36 cellular contexts compared by ENCODE assay signal in genomic region chr4:56637791-56638190, GRCh38. TPM values are rescaled to one million over a fixed set of nuclear protein-coding genes. Genes with fewer than 3 reads are reported as not detected.
DNase-seq lines count a peak whose midpoint lies in the region; ATAC-seq and TF ChIP-seq lines count a peak whose summit lies in the region.
"Had no signal": no experiment of that assay in that cellular context is flagged by ENCODE, and none has a peak within 500 bp of the region (broad histone marks: within the 10 kb centered on the region; RNA-seq: fewer than 3 reads in every experiment).

No MANE protein-coding gene starts in this region.

- no peaks in the 10 kb centered on the region for H3K27me3 ChIP-seq in psoas muscle (ENCODE audit: insufficient read depth in 3 of 3, low read length in 2 of 3)
- H3K27me3 ChIP-seq: pancreas, right atrium auricular region, uterus had no signal

- no peaks in the 10 kb centered on the region for H3K36me3 ChIP-seq in psoas muscle (ENCODE audit: insufficient read depth in 1 of 2, low read depth in 1 of 2)
- H3K36me3 ChIP-seq: left ventricle myocardium inferior, pancreas, right atrium auricular region, uterus had no signal

- DNase-seq in NCI-H1105 treated with DMSO at 0.1 percent for 48 hours (lab: John Stamatoyannopoulos, UW), result peak; percentile 3
- DNase-seq in NCI-H1105 (lab: John Stamatoyannopoulos, UW), result no peak
- peak; percentile 37 for DNase-seq in LNCaP clone FGC (ENCODE audit: low read depth)
- peak; percentile 6 for DNase-seq in dermis blood vessel endothelial cell
- no peak for DNase-seq in psoas muscle
- DNase-seq: 8988T; activated B cell treated with CpG ODN at 0.5 μM for 24 hours; activated CD4-positive, alpha-beta T cell treated with anti-CD3 and anti-CD28 coated beads, Interleukin-2, amount 50 U/mL, for 1 hour; activated gamma-delta T cell; activated naive CD8-positive, alpha-beta T cell treated with anti-CD3 and anti-CD28 coated beads for 36 hours; activated T-cell treated with anti-CD3 and anti-CD28 coated beads, Interleukin-2, amount 50 U/mL, for 24 hours; anterior cingulate cortex; Caco-2; DMS79; effector CD4-positive, alpha-beta T cell; GF-D8; GOT3; head of caudate nucleus; islet precursor cell; left ventricle myocardium inferior; mesendoderm; NCI-H1417; NCI-H2081 treated with DMSO at 0.1 percent for 48 hours; NCI-H446 treated with DMSO at 0.1 percent for 48 hours; NCI-H82; pancreas; stimulated activated CD8-positive, alpha-beta memory T cell treated with anti-CD3 and anti-CD28 coated beads, Interleukin-4, amount 100 ng/mL, for 48 hours; stimulated activated naive CD8-positive, alpha-beta T cell treated with anti-CD3 and anti-CD28 coated beads, Interleukin-15, amount 100 ng/mL, for 72 hours; uterus had no signal

- intact Hi-C loops in psoas muscle (cut with DNase I), result no loop called here

- no peak overlapping the region for H3K27ac ChIP-seq in psoas muscle
- H3K27ac ChIP-seq: left ventricle myocardium inferior, pancreas, right atrium auricular region, SK-N-MC, uterus had no signal

- H3K4me3 ChIP-seq in LNCaP clone FGC (ENCODE audit: low read depth, low read length), result no peak overlapping the region
- no peak overlapping the region for H3K4me3 ChIP-seq in psoas muscle
- H3K4me3 ChIP-seq: left ventricle myocardium inferior, pancreas, right atrium auricular region, SK-N-MC, uterus had no signal

- no peaks in the 10 kb centered on the region for H3K9me3 ChIP-seq in psoas muscle
- H3K9me3 ChIP-seq: Caco-2, left ventricle myocardium inferior, pancreas, right atrium auricular region, uterus had no signal

- TF ChIP-seq CTCF in LNCaP clone FGC (IDR thresholded peaks at IDR 0.05; ENCODE audit: control insufficient read depth, extremely low read depth, insufficient read depth), result no peak
- TF ChIP-seq CTCF in psoas muscle (IDR thresholded peaks at IDR 0.05), result no peak

- H3K4me1 ChIP-seq in psoas muscle, result no peaks in the 10 kb centered on the region
- H3K4me1 ChIP-seq: left ventricle myocardium inferior, pancreas, right atrium auricular region, uterus had no signal

- ATAC-seq in psoas muscle, result peak; percentile 80 to 94 (median 90)
- ATAC-seq in GM18498 (IDR thresholded peaks at IDR 0.05; ENCODE audit: unreplicated experiment), result no peak
- no peak for ATAC-seq in HG03139 (IDR thresholded peaks at IDR 0.05; ENCODE audit: unreplicated experiment)
- no peak for ATAC-seq in GM19463 (IDR thresholded peaks at IDR 0.05; ENCODE audit: unreplicated experiment)
- ATAC-seq: pancreas; stimulated activated naive CD8-positive, alpha-beta T cell treated with anti-CD3 and anti-CD28 coated beads, Interleukin-15, amount 100 ng/mL, for 72 hours had no signal

RNA-seq across cellular contexts. Expression of gene HOPX, which starts 43.3 kb away (rescaled TPM):
- total RNA-seq in dermis blood vessel endothelial cell (2.6 and 3.1 TPM in 2 replicates), psoas muscle (1 to 10 TPM; 4.0 to 9.8 (median 6.0) TPM)
- polyA plus RNA-seq in psoas muscle, result 1 to 10 TPM; 5.0 to 6.5 (median 5.9) TPM
- total RNA-seq: Caco-2, epithelial cell of proximal tubule, neural crest cell had no signal

Comparison
In these comparisons a context has a peak if more than half of its experiments do, and no peak if none do; other contexts are left out.
1. DNase-seq: peak in NCI-H1105 treated with DMSO at 0.1 percent for 48 hours (single experiment), LNCaP clone FGC (single experiment) and dermis blood vessel endothelial cell (single experiment); none in NCI-H1105 (single experiment) and psoas muscle (0 of 2).
2. ATAC-seq: peak in psoas muscle (4 of 4); none in GM18498 (single experiment), HG03139 (single experiment) and GM19463 (single experiment).